Comparison of ENCODE assay signal across 8 cellular contexts in genomic region chr4:185472063-185472542, GRCh38. TPM values are rescaled to one million over a fixed set of nuclear protein-coding genes. Genes with fewer than 3 reads are reported as not detected.
DNase-seq lines count a peak whose midpoint lies in the region; ATAC-seq, FAIRE-seq and TF ChIP-seq lines count a peak whose summit lies in the region.

No MANE protein-coding gene starts in this region.

- no peak overlapping the region for H3K18ac ChIP-seq in mesenchymal stem cell (ENCODE audit: low read depth in 1 of 2, low read length in 2 of 2)

- peak overlapping the region; percentile 86 for H3K4me3 Mint-ChIP-seq in activated naive CD8-positive, alpha-beta T cell treated with anti-CD3 and anti-CD28 coated beads, Interleukin-2, amount 50 U/mL, for 24 hours

- H3K27me3 Mint-ChIP-seq in activated naive CD8-positive, alpha-beta T cell treated with anti-CD3 and anti-CD28 coated beads, Interleukin-2, amount 50 U/mL, for 24 hours: peaks cover 23% of the 10 kb centered on the region

- POLR2A ChIA-PET in A549 (lab: Yijun Ruan, JAX): no interaction called here
- POLR2A ChIA-PET in HEK293T (lab: Yijun Ruan, JAX): interaction anchor here (0.9 kb wide), 1 partner anchor 76 kb away, joined by 3 read pairs; the partner anchor contains the start of gene ANKRD37

- no peak overlapping the region for H3K23ac ChIP-seq in mesenchymal stem cell (ENCODE audit: low read length in 2 of 2)

- no peak overlapping the region for H4K8ac ChIP-seq in mesenchymal stem cell (ENCODE audit: low read length)

- peak overlapping the region; percentile 96 for H3K4me2 ChIP-seq in A549
- peak overlapping the region; percentile 98 for H3K4me2 ChIP-seq in mesenchymal stem cell (ENCODE audit: low read length, poor library complexity, severe bottlenecking)

- no peak overlapping the region for H3K14ac ChIP-seq in mesenchymal stem cell (ENCODE audit: low read length in 2 of 2)

- WGBS in A549 (ENCODE audit: missing lambda C conversion rate): 53% methylated on average over 11 of the region's 11 CpGs
- WGBS in mesenchymal stem cell: 75% methylated on average over 7 of the region's 11 CpGs

- no peak overlapping the region for H2BK120ac ChIP-seq in mesenchymal stem cell (ENCODE audit: low read depth, low read length)

- H2AK5ac ChIP-seq in mesenchymal stem cell (ENCODE audit: low read length, severe bottlenecking): no peak overlapping the region

- CTCF ChIA-PET in A549 (lab: Yijun Ruan, JAX) (interaction anchor here (0.7 to 1.7 kb wide), 8 partner anchors 9 to 587 kb away, joined by 3 to 14 read pairs (median 4); no protein-coding TSS in a partner anchor), HEK293T (lab: Yijun Ruan, JAX) (interaction anchor here (0.6 to 1.2 kb wide), 4 partner anchors 96 to 338 kb away, joined by 3 to 4 read pairs (median 3); no protein-coding TSS in a partner anchor)

- no peaks in the 10 kb centered on the region for H3K36me3 ChIP-seq in mesenchymal stem cell (ENCODE audit: control insufficient read depth in 1 of 2, insufficient read depth in 2 of 2, low read depth in 1 of 2, low read length in 2 of 2)

- H3K27ac Mint-ChIP-seq in activated naive CD8-positive, alpha-beta T cell treated with anti-CD3 and anti-CD28 coated beads, Interleukin-2, amount 50 U/mL, for 24 hours: no peak overlapping the region

- H3K4me3 ChIP-seq in A549 (peak overlapping the region; percentile 63), mesenchymal stem cell (ENCODE audit: insufficient read depth in 1 of 2, low read depth in 1 of 2, low read length in 2 of 2) (peak overlapping the region; percentile 81 to 84)

- peaks cover 9% of the 10 kb centered on the region for H3K4me1 Mint-ChIP-seq in activated naive CD8-positive, alpha-beta T cell treated with anti-CD3 and anti-CD28 coated beads, Interleukin-2, amount 50 U/mL, for 24 hours

- no peak overlapping the region for H3K4ac ChIP-seq in mesenchymal stem cell (ENCODE audit: low read depth in 1 of 2, low read length in 2 of 2)

- no peaks in the 10 kb centered on the region for H3K79me1 ChIP-seq in mesenchymal stem cell (replicated peaks; ENCODE audit: low read length, poor library complexity, severe bottlenecking)

- ATAC-seq in A549 (no peak), GM21515 (IDR thresholded peaks at IDR 0.05; ENCODE audit: unreplicated experiment) (peak; percentile 19), GM18520 (IDR thresholded peaks at IDR 0.05; ENCODE audit: unreplicated experiment) (no peak)
- no peak for ATAC-seq in activated naive CD8-positive, alpha-beta T cell treated with anti-CD3 and anti-CD28 coated beads, Interleukin-2, amount 50 U/mL, for 24 hours

- no peak overlapping the region for H2BK15ac ChIP-seq in mesenchymal stem cell (ENCODE audit: low read depth, poor library complexity, severe bottlenecking)

- no peak overlapping the region for H2AFZ ChIP-seq in mesenchymal stem cell (ENCODE audit: low read depth, low read length)

- H2BK5ac ChIP-seq in mesenchymal stem cell (ENCODE audit: low read depth, low read length, poor library complexity, severe bottlenecking): no peak overlapping the region

- H2BK12ac ChIP-seq in mesenchymal stem cell (ENCODE audit: low read length in 2 of 2): no peak overlapping the region

- TF ChIP-seq CTCF in A549 (IDR thresholded peaks at IDR 0.05): no peak

- DNase-seq in A549 (ENCODE audit: low read depth in 1 of 2, low spot score in 1 of 2) (no peak), mesenchymal stem cell (peak; percentile 25), mucosa of gallbladder (ENCODE audit: low spot score) (no peak), HEK293T (ENCODE audit: extremely low spot score) (no peak)
- no peak for DNase-seq in activated naive CD8-positive, alpha-beta T cell treated with anti-CD3 and anti-CD28 coated beads, Interleukin-2, amount 50 U/mL, for 24 hours
- DNase-seq in activated CD8-positive, alpha-beta memory T cell treated with anti-CD3 and anti-CD28 coated beads, Interleukin-2, amount 50 U/mL, for 4 hours: no peak

- H3K9me3 Mint-ChIP-seq in activated naive CD8-positive, alpha-beta T cell treated with anti-CD3 and anti-CD28 coated beads, Interleukin-2, amount 50 U/mL, for 24 hours: no peaks in the 10 kb centered on the region

- no peaks in the 10 kb centered on the region for H3K36me3 Mint-ChIP-seq in activated naive CD8-positive, alpha-beta T cell treated with anti-CD3 and anti-CD28 coated beads, Interleukin-2, amount 50 U/mL, for 24 hours (ENCODE audit: low read depth)

- TF ChIP-seq RAD21 in A549 (conservative IDR thresholded peaks at IDR 0.05 in 1 of 2, IDR thresholded peaks at IDR 0.05 in 1 of 2): no peak

- H3K9ac ChIP-seq in mesenchymal stem cell (ENCODE audit: low read length): peak overlapping the region; percentile 88

- TF ChIP-seq EP300 in A549 (IDR thresholded peaks at IDR 0.05): no peak

- H3K27me3 ChIP-seq in mesenchymal stem cell (ENCODE audit: control insufficient read depth in 1 of 2, insufficient read depth in 1 of 2, low read length in 2 of 2): peaks cover 6 to 19% of the 10 kb centered on the region in 2 experiments

- H3K27ac ChIP-seq in A549 (peak overlapping the region; percentile 30 to 85; a peak in 4 of 6 replicates), mesenchymal stem cell (ENCODE audit: low read length, poor library complexity, severe bottlenecking) (no peak overlapping the region)

- no peak for FAIRE-seq in A549 (lab: Jason Lieb, UNC)

- H4K91ac ChIP-seq in mesenchymal stem cell (ENCODE audit: low read length): no peak overlapping the region

- TF ChIP-seq POLR2A in A549 (IDR thresholded peaks at IDR 0.05; ENCODE audit: low read length): no peak

- H3K4me1 ChIP-seq in A549: 0 out of 3 replicates have a peak, but pooled peaks cover 4% of the 10 kb centered on the region
- H3K4me1 ChIP-seq in mesenchymal stem cell (ENCODE audit: control insufficient read depth, insufficient read depth, low read depth, low read length): peaks cover 8% of the 10 kb centered on the region

- no peaks in the 10 kb centered on the region for H3K9me3 ChIP-seq in A549
- H3K9me3 ChIP-seq in mesenchymal stem cell (ENCODE audit: control insufficient read depth, low read length): no peaks in the 10 kb centered on the region

TF ChIP-seq in A549, 52 proteins besides CTCF, POLR2A, EP300 and RAD21:
- TF ChIP-seq RNF2 (IDR thresholded peaks at IDR 0.05; ENCODE audit: borderline replicate concordance, low read depth): no peak
- no peak for TF ChIP-seq BHLHE40 (IDR thresholded peaks at IDR 0.05; ENCODE audit: low read depth, low read length)
- no peak for TF ChIP-seq TP53 (CRISPR knock-in tag; IDR thresholded peaks at IDR 0.05)
- TF ChIP-seq MAZ (IDR thresholded peaks at IDR 0.05; ENCODE audit: borderline replicate concordance, low read depth, low read length): no peak
- no peak for TF ChIP-seq JUN (IDR thresholded peaks at IDR 0.05)
- no peak for TF ChIP-seq HOXA7 (CRISPR knock-in tag; IDR thresholded peaks at IDR 0.05)
TF ChIP-seq in A549: peak in this region for 0.

TF ChIP-seq in HEK293T, 16 proteins besides CTCF, POLR2A, EP300 and RAD21:
- TF ChIP-seq FOXA1 (IDR thresholded peaks at IDR 0.05) (no peak), LEF1 (IDR thresholded peaks at IDR 0.05; ENCODE audit: borderline replicate concordance) (no peak), FOXK2 (IDR thresholded peaks at IDR 0.05) (no peak), TARDBP (IDR thresholded peaks at IDR 0.05) (no peak), L3MBTL2 (conservative IDR thresholded peaks at IDR 0.05) (no peak), BHLHE40 (IDR thresholded peaks at IDR 0.05; ENCODE audit: borderline replicate concordance) (no peak), PKNOX1 (IDR thresholded peaks at IDR 0.05) (no peak), ARNT (IDR thresholded peaks at IDR 0.05) (no peak), ZNF384 (IDR thresholded peaks at IDR 0.05) (no peak)

RNA-seq across cellular contexts. Expression of gene CCDC110, which starts 0.6 kb away (rescaled TPM):
- polyA plus RNA-seq in A549 (2011; rRNA removed) (0.04 and 0.06 TPM in 2 replicates), A549 (2017; fragmentation: RNase III; extraction: RNeasy Plus Mini Kit Qiagen cat#74134 plus additional on column Dnase treatment) (0.03 TPM in 1 of 3 replicates, not detected in the others)
- not detected in 2 replicates for polyA plus RNA-seq in A549 (2012; cell fraction: cytosol; rRNA removed)
- not detected in 2 replicates for polyA plus RNA-seq in A549 (2012; cell fraction: nucleus; rRNA removed)
- not detected in 2 replicates for polyA minus RNA-seq in A549 (2011; rRNA and poly(A)+ RNA removed)
- 1.4 TPM for polyA plus RNA-seq in mesenchymal stem cell (2013, experiment 1 of 2)
- 1.3 TPM for polyA plus RNA-seq in mesenchymal stem cell (2013, experiment 2 of 2)
- 0.78 TPM for total RNA-seq in mucosa of gallbladder

RNA-seq across cellular contexts. Expression of gene UFSP2, which starts 46.3 kb away (rescaled TPM):
- 32.3 and 35.7 TPM in 2 replicates for polyA plus RNA-seq in A549 (2011; rRNA removed)
- polyA plus RNA-seq in A549 (2012; cell fraction: cytosol; rRNA removed): 8.0 and 8.9 TPM in 2 replicates
- polyA plus RNA-seq in A549 (2012; cell fraction: nucleus; rRNA removed): 2.8 and 2.9 TPM in 2 replicates
- 14.8 to 16.0 TPM (median 15.1 TPM) in 3 replicates for polyA plus RNA-seq in A549 (2017; fragmentation: RNase III; extraction: RNeasy Plus Mini Kit Qiagen cat#74134 plus additional on column Dnase treatment)
- polyA minus RNA-seq in A549 (2011; rRNA and poly(A)+ RNA removed): 11.3 and 15.2 TPM in 2 replicates
- 25.8 TPM for polyA plus RNA-seq in mesenchymal stem cell (2013, experiment 1 of 2)
- 25.6 TPM for polyA plus RNA-seq in mesenchymal stem cell (2013, experiment 2 of 2)
- 29.7 TPM for total RNA-seq in mucosa of gallbladder
